Comparison of ENCODE assay signal across 1 cellular context in the genomic region with DNA sequence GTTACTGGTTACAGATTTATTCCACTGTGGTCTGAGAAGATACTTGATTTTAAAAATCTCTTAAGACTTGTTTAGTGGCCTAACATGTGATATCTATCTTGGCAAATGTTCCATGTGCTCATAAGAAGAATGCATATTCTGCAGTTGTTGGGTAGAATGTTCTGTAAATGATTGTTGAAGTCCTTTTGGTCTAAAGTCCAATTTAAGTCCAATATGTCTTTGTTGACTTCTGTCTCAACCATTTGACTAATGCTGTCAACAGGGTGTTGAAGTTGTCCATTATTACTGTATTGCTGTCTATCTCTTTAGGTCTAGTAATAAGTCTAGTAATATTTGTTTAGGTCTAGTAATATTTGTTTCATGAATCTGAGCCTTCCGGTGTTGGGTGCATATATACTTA.
A peak's percentile ranks its signal among the peaks of the same experiment; 100 is the strongest.
TF ChIP-seq lines count a peak whose summit lies in the region.

No MANE protein-coding gene starts in this region.

TF ChIP-seq in HepG2, 621 proteins besides CTCF, POLR2A, EP300 and RAD21 (continued from another document and continues in another):
- TF ChIP-seq, protein P1, sequence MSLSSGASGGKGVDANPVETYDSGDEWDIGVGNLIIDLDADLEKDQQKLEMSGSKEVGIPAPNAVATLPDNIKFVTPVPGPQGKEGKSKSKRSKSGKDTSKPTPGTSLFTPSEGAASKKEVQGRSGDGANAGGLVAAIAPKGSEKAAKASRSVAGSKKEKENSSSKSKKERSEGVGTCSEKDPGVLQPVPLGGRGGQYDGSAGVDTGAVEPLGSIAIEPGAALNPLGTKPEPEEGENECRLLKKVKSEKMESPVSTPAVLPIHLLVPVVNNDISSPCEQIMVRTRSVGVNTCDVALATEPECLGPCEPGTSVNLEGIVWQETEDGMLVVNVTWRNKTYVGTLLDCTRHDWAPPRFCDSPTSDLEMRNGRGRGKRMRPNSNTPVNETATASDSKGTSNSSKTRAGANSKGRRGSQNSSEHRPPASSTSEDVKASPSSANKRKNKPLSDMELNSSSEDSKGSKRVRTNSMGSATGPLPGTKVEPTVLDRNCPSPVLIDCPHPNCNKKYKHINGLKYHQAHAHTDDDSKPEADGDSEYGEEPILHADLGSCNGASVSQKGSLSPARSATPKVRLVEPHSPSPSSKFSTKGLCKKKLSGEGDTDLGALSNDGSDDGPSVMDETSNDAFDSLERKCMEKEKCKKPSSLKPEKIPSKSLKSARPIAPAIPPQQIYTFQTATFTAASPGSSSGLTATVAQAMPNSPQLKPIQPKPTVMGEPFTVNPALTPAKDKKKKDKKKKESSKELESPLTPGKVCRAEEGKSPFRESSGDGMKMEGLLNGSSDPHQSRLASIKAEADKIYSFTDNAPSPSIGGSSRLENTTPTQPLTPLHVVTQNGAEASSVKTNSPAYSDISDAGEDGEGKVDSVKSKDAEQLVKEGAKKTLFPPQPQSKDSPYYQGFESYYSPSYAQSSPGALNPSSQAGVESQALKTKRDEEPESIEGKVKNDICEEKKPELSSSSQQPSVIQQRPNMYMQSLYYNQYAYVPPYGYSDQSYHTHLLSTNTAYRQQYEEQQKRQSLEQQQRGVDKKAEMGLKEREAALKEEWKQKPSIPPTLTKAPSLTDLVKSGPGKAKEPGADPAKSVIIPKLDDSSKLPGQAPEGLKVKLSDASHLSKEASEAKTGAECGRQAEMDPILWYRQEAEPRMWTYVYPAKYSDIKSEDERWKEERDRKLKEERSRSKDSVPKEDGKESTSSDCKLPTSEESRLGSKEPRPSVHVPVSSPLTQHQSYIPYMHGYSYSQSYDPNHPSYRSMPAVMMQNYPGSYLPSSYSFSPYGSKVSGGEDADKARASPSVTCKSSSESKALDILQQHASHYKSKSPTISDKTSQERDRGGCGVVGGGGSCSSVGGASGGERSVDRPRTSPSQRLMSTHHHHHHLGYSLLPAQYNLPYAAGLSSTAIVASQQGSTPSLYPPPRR (CRISPR knock-in tag; IDR thresholded peaks at IDR 0.05; ENCODE audit: borderline replicate concordance): peak; percentile 88
- no peak for TF ChIP-seq HIVEP1 (CRISPR knock-in tag; IDR thresholded peaks at IDR 0.05)
- no peak for TF ChIP-seq ZNF7 (CRISPR knock-in tag; IDR thresholded peaks at IDR 0.05)
- no peak for TF ChIP-seq BCL3 (CRISPR knock-in tag; IDR thresholded peaks at IDR 0.05)
- no peak for TF ChIP-seq ZNF678 (CRISPR knock-in tag; IDR thresholded peaks at IDR 0.05)
- no peak for TF ChIP-seq PHF5A (CRISPR knock-in tag; IDR thresholded peaks at IDR 0.05; ENCODE audit: low read depth, unreplicated experiment)
- no peak for TF ChIP-seq HDAC1 (CRISPR knock-in tag; IDR thresholded peaks at IDR 0.05)
- TF ChIP-seq ZNF317 (CRISPR knock-in tag; IDR thresholded peaks at IDR 0.05): peak; percentile 97
- TF ChIP-seq, protein P2, sequence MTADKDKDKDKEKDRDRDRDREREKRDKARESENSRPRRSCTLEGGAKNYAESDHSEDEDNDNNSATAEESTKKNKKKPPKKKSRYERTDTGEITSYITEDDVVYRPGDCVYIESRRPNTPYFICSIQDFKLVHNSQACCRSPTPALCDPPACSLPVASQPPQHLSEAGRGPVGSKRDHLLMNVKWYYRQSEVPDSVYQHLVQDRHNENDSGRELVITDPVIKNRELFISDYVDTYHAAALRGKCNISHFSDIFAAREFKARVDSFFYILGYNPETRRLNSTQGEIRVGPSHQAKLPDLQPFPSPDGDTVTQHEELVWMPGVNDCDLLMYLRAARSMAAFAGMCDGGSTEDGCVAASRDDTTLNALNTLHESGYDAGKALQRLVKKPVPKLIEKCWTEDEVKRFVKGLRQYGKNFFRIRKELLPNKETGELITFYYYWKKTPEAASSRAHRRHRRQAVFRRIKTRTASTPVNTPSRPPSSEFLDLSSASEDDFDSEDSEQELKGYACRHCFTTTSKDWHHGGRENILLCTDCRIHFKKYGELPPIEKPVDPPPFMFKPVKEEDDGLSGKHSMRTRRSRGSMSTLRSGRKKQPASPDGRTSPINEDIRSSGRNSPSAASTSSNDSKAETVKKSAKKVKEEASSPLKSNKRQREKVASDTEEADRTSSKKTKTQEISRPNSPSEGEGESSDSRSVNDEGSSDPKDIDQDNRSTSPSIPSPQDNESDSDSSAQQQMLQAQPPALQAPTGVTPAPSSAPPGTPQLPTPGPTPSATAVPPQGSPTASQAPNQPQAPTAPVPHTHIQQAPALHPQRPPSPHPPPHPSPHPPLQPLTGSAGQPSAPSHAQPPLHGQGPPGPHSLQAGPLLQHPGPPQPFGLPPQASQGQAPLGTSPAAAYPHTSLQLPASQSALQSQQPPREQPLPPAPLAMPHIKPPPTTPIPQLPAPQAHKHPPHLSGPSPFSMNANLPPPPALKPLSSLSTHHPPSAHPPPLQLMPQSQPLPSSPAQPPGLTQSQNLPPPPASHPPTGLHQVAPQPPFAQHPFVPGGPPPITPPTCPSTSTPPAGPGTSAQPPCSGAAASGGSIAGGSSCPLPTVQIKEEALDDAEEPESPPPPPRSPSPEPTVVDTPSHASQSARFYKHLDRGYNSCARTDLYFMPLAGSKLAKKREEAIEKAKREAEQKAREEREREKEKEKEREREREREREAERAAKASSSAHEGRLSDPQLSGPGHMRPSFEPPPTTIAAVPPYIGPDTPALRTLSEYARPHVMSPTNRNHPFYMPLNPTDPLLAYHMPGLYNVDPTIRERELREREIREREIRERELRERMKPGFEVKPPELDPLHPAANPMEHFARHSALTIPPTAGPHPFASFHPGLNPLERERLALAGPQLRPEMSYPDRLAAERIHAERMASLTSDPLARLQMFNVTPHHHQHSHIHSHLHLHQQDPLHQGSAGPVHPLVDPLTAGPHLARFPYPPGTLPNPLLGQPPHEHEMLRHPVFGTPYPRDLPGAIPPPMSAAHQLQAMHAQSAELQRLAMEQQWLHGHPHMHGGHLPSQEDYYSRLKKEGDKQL (CRISPR knock-in tag; IDR thresholded peaks at IDR 0.05; ENCODE audit: low read depth): peak; percentile 82; the same call in 1 of the 2 replicates
- TF ChIP-seq NR2F1 (CRISPR knock-in tag; IDR thresholded peaks at IDR 0.05): no peak
- TF ChIP-seq CENPBD1 (CRISPR knock-in tag; IDR thresholded peaks at IDR 0.05; ENCODE audit: borderline replicate concordance, low read depth): no peak
- no peak for TF ChIP-seq SRF (IDR thresholded peaks at IDR 0.05; ENCODE audit: low read depth, low read length)
- TF ChIP-seq ZFY (CRISPR knock-in tag; IDR thresholded peaks at IDR 0.05): no peak
- TF ChIP-seq, protein P3, sequence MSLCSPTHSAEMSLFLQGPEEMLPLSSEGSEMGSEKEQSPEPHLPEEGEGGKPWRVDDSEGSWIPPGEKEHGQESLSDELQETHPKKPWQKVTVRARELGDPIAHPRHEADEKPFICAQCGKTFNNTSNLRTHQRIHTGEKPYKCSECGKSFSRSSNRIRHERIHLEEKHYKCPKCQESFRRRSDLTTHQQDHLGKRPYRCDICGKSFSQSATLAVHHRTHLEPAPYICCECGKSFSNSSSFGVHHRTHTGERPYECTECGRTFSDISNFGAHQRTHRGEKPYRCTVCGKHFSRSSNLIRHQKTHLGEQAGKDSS (CRISPR knock-in tag; IDR thresholded peaks at IDR 0.05; ENCODE audit: borderline replicate concordance, low read depth): no peak
- peak; percentile 15 to 35; a peak in 2 of 4 replicates for TF ChIP-seq MAFK (conservative IDR thresholded peaks at IDR 0.05 in 1 of 2, IDR thresholded peaks at IDR 0.05 in 1 of 2; ENCODE audit: low read length in 2 of 2)
- TF ChIP-seq ZNF652 (CRISPR knock-in tag; IDR thresholded peaks at IDR 0.05; ENCODE audit: borderline replicate concordance, low read depth): peak; percentile 38; the same call in 1 of the 2 replicates
- no peak for TF ChIP-seq ZIK1 (CRISPR knock-in tag; IDR thresholded peaks at IDR 0.05; ENCODE audit: borderline replicate concordance, low read depth)
- no peak for TF ChIP-seq SOX6 (IDR thresholded peaks at IDR 0.05)
- TF ChIP-seq SOX6 (CRISPR knock-in tag; IDR thresholded peaks at IDR 0.05): peak; percentile 82
- peak; percentile 58 for TF ChIP-seq RXRB (CRISPR knock-in tag; IDR thresholded peaks at IDR 0.05; ENCODE audit: borderline replicate concordance)
- TF ChIP-seq BCLAF1 (IDR thresholded peaks at IDR 0.05): no peak
- TF ChIP-seq GABPA (IDR thresholded peaks at IDR 0.05; ENCODE audit: low read depth, low read length): no peak
- peak; percentile 38; the same call in 1 of the 2 replicates for TF ChIP-seq GABPA (CRISPR knock-in tag; IDR thresholded peaks at IDR 0.05; ENCODE audit: low read depth)
- TF ChIP-seq ZNF792 (CRISPR knock-in tag; IDR thresholded peaks at IDR 0.05): peak; percentile 52; the same call in 1 of the 2 replicates
- peak; percentile 98 for TF ChIP-seq ZBTB39 (CRISPR knock-in tag; IDR thresholded peaks at IDR 0.05)
- no peak for TF ChIP-seq ZNF562 (CRISPR knock-in tag; IDR thresholded peaks at IDR 0.05; ENCODE audit: borderline replicate concordance)
- no peak for TF ChIP-seq EEA1 (CRISPR knock-in tag; IDR thresholded peaks at IDR 0.05; ENCODE audit: borderline replicate concordance)
- TF ChIP-seq GLI4 (CRISPR knock-in tag; IDR thresholded peaks at IDR 0.05; ENCODE audit: borderline replicate concordance): no peak
- no peak for TF ChIP-seq TRAFD1 (CRISPR knock-in tag; IDR thresholded peaks at IDR 0.05; ENCODE audit: borderline replicate concordance)
- TF ChIP-seq TEAD2 (CRISPR knock-in tag; IDR thresholded peaks at IDR 0.05): no peak
- peak; percentile 60; the same call in 1 of the 2 replicates for TF ChIP-seq ZNF614 (CRISPR knock-in tag; IDR thresholded peaks at IDR 0.05; ENCODE audit: borderline replicate concordance)
- TF ChIP-seq ZNF605 (CRISPR knock-in tag; IDR thresholded peaks at IDR 0.05): no peak
- TF ChIP-seq ZFP37 (CRISPR knock-in tag; IDR thresholded peaks at IDR 0.05; ENCODE audit: borderline replicate concordance): no peak
- peak; percentile 78; the same call in 1 of the 2 replicates for TF ChIP-seq FOXO1 (CRISPR knock-in tag; IDR thresholded peaks at IDR 0.05)
- no peak for TF ChIP-seq YY1 (IDR thresholded peaks at IDR 0.05; ENCODE audit: insufficient read depth, insufficient replicate concordance, low read depth, low read length)
- TF ChIP-seq, protein P4, sequence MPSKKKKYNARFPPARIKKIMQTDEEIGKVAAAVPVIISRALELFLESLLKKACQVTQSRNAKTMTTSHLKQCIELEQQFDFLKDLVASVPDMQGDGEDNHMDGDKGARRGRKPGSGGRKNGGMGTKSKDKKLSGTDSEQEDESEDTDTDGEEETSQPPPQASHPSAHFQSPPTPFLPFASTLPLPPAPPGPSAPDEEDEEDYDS (CRISPR knock-in tag; IDR thresholded peaks at IDR 0.05): no peak
- TF ChIP-seq KMT2B (CRISPR knock-in tag; IDR thresholded peaks at IDR 0.05): peak; percentile 39; the same call in 1 of the 2 replicates
- TF ChIP-seq ELF4 (CRISPR knock-in tag; IDR thresholded peaks at IDR 0.05; ENCODE audit: borderline replicate concordance): no peak
